ENCODE assay signal across 8 cellular contexts in the genomic region with DNA sequence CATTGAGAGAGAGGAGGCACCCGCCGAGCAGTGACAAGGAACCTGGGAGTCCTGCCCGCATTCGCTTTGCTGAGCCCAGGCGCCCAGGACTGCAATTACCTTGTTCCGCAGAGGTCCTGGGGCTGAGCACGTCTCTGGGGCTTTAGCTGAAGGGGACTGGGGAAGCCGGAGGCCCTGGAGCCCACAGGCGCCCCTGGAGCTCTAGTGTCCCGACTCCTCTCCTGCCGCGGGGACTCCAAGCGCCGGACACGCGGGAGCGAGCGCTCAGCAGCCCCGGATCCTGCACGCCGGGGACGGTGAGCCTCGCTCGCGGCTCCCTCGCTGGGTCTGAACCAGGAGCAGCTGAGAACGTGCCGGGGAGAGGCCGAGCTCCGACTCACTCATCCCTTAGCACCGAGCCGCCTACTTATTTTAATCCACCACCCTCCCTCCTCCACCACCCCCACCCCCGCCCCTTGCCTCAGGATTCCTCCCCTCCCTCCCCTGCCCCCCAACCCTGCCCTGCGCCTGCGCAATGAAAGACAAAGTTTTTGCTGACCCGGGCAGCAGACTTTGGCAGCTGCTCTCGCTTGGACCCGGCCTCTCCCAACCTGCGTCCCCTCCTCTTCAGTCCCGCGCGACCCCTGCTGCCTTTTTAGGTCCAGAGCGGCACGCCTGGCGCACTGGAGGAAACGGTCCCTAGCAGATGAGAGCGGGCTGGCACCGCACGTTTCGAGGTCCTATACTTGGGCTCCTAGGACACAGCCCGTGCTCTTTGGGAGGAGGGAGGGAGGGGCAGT. TPM values are rescaled to one million over a fixed set of nuclear protein-coding genes. Genes with fewer than 3 reads are reported as not detected.
DNase-seq lines count a peak whose midpoint lies in the region.

A gene (minus strand): TSS at position 382 of the 779 bp plus-strand sequence. CDS start 4,818 bp downstream, outside the sequence.

- H3K27me3 ChIP-seq in iPS-15b (ENCODE audit: control insufficient read depth, insufficient read depth, low read length): peaks cover 97% of the 10 kb centered on the region

- H3K4me1 ChIP-seq in iPS-15b (ENCODE audit: control insufficient read depth, insufficient read depth, low read length): peaks cover 8% of the 10 kb centered on the region

- H3K4me3 ChIP-seq in iPS-15b (ENCODE audit: low read depth, low read length): peak within 1 kb of the TSS; percentile 72
- peak within 1 kb of the TSS; percentile 70 for H3K4me3 ChIP-seq in skeletal muscle cell (ENCODE audit: low read depth, low read length)

- H3K36me3 ChIP-seq in iPS-15b (ENCODE audit: control insufficient read depth, insufficient read depth, low read length): no peaks in the 10 kb centered on the region

- DNase-seq in Daoy (ENCODE audit: low read depth) (peak; percentile 65), NCI-H1092 treated with DMSO at 0.1 percent for 48 hours (lab: John Stamatoyannopoulos, UW) (peak; percentile 19), amniotic epithelial cell (ENCODE audit: low read depth) (peak; percentile 65), skeletal muscle cell (ENCODE audit: low read depth) (peak; percentile 47), T-helper 9 cell (no peak), NCI-H187 (lab: John Stamatoyannopoulos, UW) (no peak)
- no peak for DNase-seq in activated CD8-positive, alpha-beta memory T cell treated with anti-CD3 and anti-CD28 coated beads, Interleukin-2, amount 50 U/mL, for 48 hours

- H3K9me3 ChIP-seq in iPS-15b (ENCODE audit: control insufficient read depth, insufficient read depth, low read length): no peaks in the 10 kb centered on the region

- no peak within 1 kb of the TSS for H3K9ac ChIP-seq in iPS-15b (ENCODE audit: low read depth, low read length)

RNA-seq across cellular contexts. Expression of the gene that starts here (rescaled TPM):
- total RNA-seq in Daoy (2014; rRNA removed; shearing (Covaris generic)): 0.06 TPM in 1 of 2 replicates, not detected in the other

Comparison
In these comparisons a context has a peak if more than half of its experiments do, and no peak if none do; other contexts are left out.
1. Peak in DNase-seq in Daoy; RNA of the gene not detected or under 1 TPM.
2. DNase-seq: peak in NCI-H1092 treated with DMSO at 0.1 percent for 48 hours (single experiment), amniotic epithelial cell (single experiment) and skeletal muscle cell (single experiment); none in T-helper 9 cell (single experiment), NCI-H187 (0 of 2) and activated CD8-positive, alpha-beta memory T cell treated with anti-CD3 and anti-CD28 coated beads, Interleukin-2, amount 50 U/mL, for 48 hours (single experiment).